Comparison of ENCODE assay signal across 2 cellular contexts in genomic region chr20:58700121-58700780, GRCh38.
TF ChIP-seq lines count a peak whose summit lies in the region.

No MANE protein-coding gene starts in this region.

TF ChIP-seq in HepG2, 621 proteins besides CTCF, POLR2A, EP300 and RAD21:
- TF ChIP-seq TBP (CRISPR knock-in tag; IDR thresholded peaks at IDR 0.05) (no peak), SNAPC2 (CRISPR knock-in tag; IDR thresholded peaks at IDR 0.05) (no peak), NKX3-1 (CRISPR knock-in tag; IDR thresholded peaks at IDR 0.05) (no peak), KDM3A (CRISPR knock-in tag; IDR thresholded peaks at IDR 0.05; ENCODE audit: low read depth) (no peak), SATB2 (CRISPR knock-in tag; IDR thresholded peaks at IDR 0.05) (no peak), CENPT (CRISPR knock-in tag; IDR thresholded peaks at IDR 0.05; ENCODE audit: low read depth) (no peak), ZNF547 (CRISPR knock-in tag; IDR thresholded peaks at IDR 0.05) (no peak), HOMEZ (CRISPR knock-in tag; IDR thresholded peaks at IDR 0.05; ENCODE audit: low read depth) (no peak), ZFP91 (CRISPR knock-in tag; IDR thresholded peaks at IDR 0.05; ENCODE audit: borderline replicate concordance) (no peak; the same call in 1 of the 2 replicates), ZEB1 (IDR thresholded peaks at IDR 0.05; ENCODE audit: insufficient replicate concordance, low read depth) (no peak), ZIK1 (CRISPR knock-in tag; IDR thresholded peaks at IDR 0.05; ENCODE audit: borderline replicate concordance, low read depth) (no peak), SOX6 (IDR thresholded peaks at IDR 0.05) (no peak), SOX6 (CRISPR knock-in tag; IDR thresholded peaks at IDR 0.05) (no peak), CBX1 (IDR thresholded peaks at IDR 0.05; ENCODE audit: low read depth) (no peak), ZNF354B (CRISPR knock-in tag; IDR thresholded peaks at IDR 0.05) (no peak), E2F2 (CRISPR knock-in tag; IDR thresholded peaks at IDR 0.05; ENCODE audit: borderline replicate concordance) (no peak), ZKSCAN1 (IDR thresholded peaks at IDR 0.05; ENCODE audit: low read length) (no peak)
TF ChIP-seq in HepG2: peak in this region for 0.

TF ChIP-seq in SK-N-SH, 30 proteins besides CTCF, POLR2A, EP300 and RAD21:
- TF ChIP-seq TEAD4 (IDR thresholded peaks at IDR 0.05; ENCODE audit: borderline replicate concordance, insufficient read depth) (no peak), POLR2AphosphoS5 (IDR thresholded peaks at IDR 0.05; ENCODE audit: low read depth, low read length) (no peak), GATA2 (CRISPR knock-in tag; IDR thresholded peaks at IDR 0.05) (no peak), ZBTB33 (IDR thresholded peaks at IDR 0.05; ENCODE audit: borderline replicate concordance, low read depth) (no peak), USF2 (IDR thresholded peaks at IDR 0.05; ENCODE audit: borderline replicate concordance, low read depth, low read length) (no peak), TCF12 (IDR thresholded peaks at IDR 0.05) (no peak), YY1 (IDR thresholded peaks at IDR 0.05; ENCODE audit: low read depth) (no peak), MEF2A (IDR thresholded peaks at IDR 0.05; ENCODE audit: borderline replicate concordance, low read depth) (no peak), RCOR1 (IDR thresholded peaks at IDR 0.05; ENCODE audit: low read length) (no peak), RXRA (IDR thresholded peaks at IDR 0.05; ENCODE audit: borderline replicate concordance, low read depth) (no peak), ELF1 (IDR thresholded peaks at IDR 0.05) (no peak), USF1 (IDR thresholded peaks at IDR 0.05; ENCODE audit: borderline replicate concordance, low read depth) (no peak), RFX5 (IDR thresholded peaks at IDR 0.05; ENCODE audit: low read length) (no peak), MAX (IDR thresholded peaks at IDR 0.05; ENCODE audit: low read depth) (no peak)
